In the genomic region with DNA sequence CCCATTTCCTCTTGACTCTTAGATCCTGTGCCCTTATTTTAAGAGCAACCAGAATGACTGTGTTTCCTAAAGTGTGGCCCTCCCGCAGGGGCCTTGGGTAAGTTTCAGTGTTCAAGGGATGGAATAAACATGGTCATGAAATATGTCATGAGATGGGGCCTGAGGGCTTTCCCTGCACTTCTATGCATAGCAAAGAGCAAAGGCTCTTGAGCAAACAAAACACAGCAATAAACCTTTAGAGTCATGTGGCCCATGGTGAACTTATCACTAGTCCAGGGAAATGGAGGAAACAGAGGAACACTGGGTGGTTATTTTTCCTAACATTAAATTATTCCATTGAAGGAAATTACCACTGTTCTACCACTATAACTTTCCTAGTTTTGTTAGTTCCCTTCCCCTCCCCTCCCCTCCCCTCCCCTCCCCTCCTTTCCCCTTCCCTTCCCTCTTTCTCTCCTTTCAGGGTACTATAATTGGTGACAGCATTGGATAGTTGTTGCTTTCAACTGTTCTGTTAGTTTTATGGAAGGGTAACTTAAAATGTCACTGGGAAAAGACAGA, we compare ENCODE assay signal across 22 cellular contexts.
DNase-seq lines count a peak whose midpoint lies in the region; ATAC-seq, FAIRE-seq and TF ChIP-seq lines count a peak whose summit lies in the region.
"Had no signal": no experiment of that assay in that cellular context is flagged by ENCODE, and none has a peak within 500 bp of the region (broad histone marks: within the 10 kb centered on the region; RNA-seq: fewer than 3 reads in every experiment).

No MANE protein-coding gene starts in this region.

- CTCF ChIA-PET in HepG2 (lab: Yijun Ruan, JAX; ENCODE audit: low intra/inter-chr PET ratio, low total read pairs) (no interaction called here), PC-3 (lab: Charles Lee) (no interaction called here)

- BruUV-seq in HepG2 (replicated peaks; lab: Mats Ljungman, UMichigan) = no TSS peak
- BruUV-seq in PC-3 (replicated peaks; lab: Mats Ljungman, UMichigan) = no TSS peak

- H3F3A ChIP-seq in PC-3 (ENCODE audit: low read length, unreplicated experiment) = no peaks in the 10 kb centered on the region

- H3K4me1 ChIP-seq in HepG2 (ENCODE audit: insufficient read depth, low read length) = peaks cover 5% of the 10 kb centered on the region; the same call in 1 of the 2 replicates
- H3K4me1 ChIP-seq in right lobe of liver = peaks cover 0 to 17% (median 8%) of the 10 kb centered on the region in 4 donors
- H3K4me1 ChIP-seq in PC-3 (ENCODE audit: insufficient read depth, low read length) = peaks cover 3% of the 10 kb centered on the region; the same call in 1 of the 2 replicates
- no peaks in the 10 kb centered on the region for H3K4me1 ChIP-seq in ascending aorta

- POLR2A ChIA-PET in HepG2 (lab: Yijun Ruan, JAX) = no interaction called here
- POLR2A ChIA-PET in PC-3 (lab: Charles Lee; ENCODE audit: unreplicated experiment) = no interaction called here

- H4K20me1 ChIP-seq in HepG2 (ENCODE audit: insufficient read depth, low read length) = no peaks in the 10 kb centered on the region
- H4K20me1 ChIP-seq in PC-3 (ENCODE audit: low read length) = no peaks in the 10 kb centered on the region

- no peak overlapping the region for H2AFZ ChIP-seq in HepG2 (ENCODE audit: low read length)
- H2AFZ ChIP-seq in PC-3 (ENCODE audit: low read length) = no peak overlapping the region

- H3K4me3 ChIP-seq in HepG2 (replicated peaks in 1 of 3; ENCODE audit: insufficient read depth in 1 of 3, low read depth in 2 of 3, low read length in 3 of 3) (no peak overlapping the region), right lobe of liver (no peak overlapping the region), PC-3 (ENCODE audit: low read length) (no peak overlapping the region), fibroblast of villous mesenchyme (ENCODE audit: low read depth, low read length) (no peak overlapping the region), ascending aorta (no peak overlapping the region), H7 (ENCODE audit: insufficient read depth, low read depth, low read length) (no peak overlapping the region)
- H3K4me3 ChIP-seq: SK-N-MC had no signal

- no peaks in the 10 kb centered on the region for H3K9me2 ChIP-seq in PC-3 (replicated peaks; ENCODE audit: low read length)

- no peak for TF ChIP-seq RAD21 in HepG2 (CRISPR knock-in tag; IDR thresholded peaks at IDR 0.05)

- in situ Hi-C loops in HepG2 (cut with HindIII; ENCODE audit: extremely low pct_ligation_motif_present, low pct_unique_long_range_greater_than_20kb) = no loop called here

- no peak for TF ChIP-seq EP300 in HepG2 (IDR thresholded peaks at IDR 0.05; ENCODE audit: low read depth in 2 of 2, low read length in 2 of 2)
- no peak for TF ChIP-seq EP300 in HepG2 (CRISPR knock-in tag; IDR thresholded peaks at IDR 0.05; ENCODE audit: borderline replicate concordance)

- DNase-seq in HepG2 (ENCODE audit: low spot score) (no peak), right lobe of liver (no peak), PC-3 (peak; percentile 17), fibroblast of villous mesenchyme (ENCODE audit: low read depth) (peak; percentile 63), renal cortical epithelial cell (ENCODE audit: low read depth) (peak; percentile 72), ascending aorta (ENCODE audit: low spot score in 2 of 2) (no peak), H7 (no peak)
- DNase-seq: CD4-positive, alpha-beta T cell; COR-L47; DMS 273 treated with DMSO at 0.1 percent for 48 hours; DMS79 treated with DMSO at 0.1 percent for 48 hours; GOT3; NCI-H1092 treated with DMSO at 0.1 percent for 48 hours; NCI-H146; NCI-H2029; NCI-H2227 treated with DMSO at 0.1 percent for 48 hours; NCI-H510A treated with DMSO at 0.1 percent for 48 hours; NCI-H774 had no signal

- FAIRE-seq in HepG2 (lab: Jason Lieb, UNC) = no peak
- FAIRE-seq: GM12891, RCC 7860 had no signal

- H3K79me2 ChIP-seq in HepG2 (ENCODE audit: insufficient read depth, low read length) (no peaks in the 10 kb centered on the region), PC-3 (ENCODE audit: low read length) (no peaks in the 10 kb centered on the region)

- H3K36me3 ChIP-seq in HepG2 (replicated peaks in 1 of 2; ENCODE audit: control insufficient read depth in 1 of 2, insufficient read depth in 2 of 2, low read length in 2 of 2) (no peaks in the 10 kb centered on the region), right lobe of liver (no peaks in the 10 kb centered on the region), PC-3 (ENCODE audit: low read depth, low read length) (no peaks in the 10 kb centered on the region), ascending aorta (no peaks in the 10 kb centered on the region), H7 (replicated peaks; ENCODE audit: control insufficient read depth, insufficient read depth, low read length) (no peaks in the 10 kb centered on the region)

- TF ChIP-seq CTCF in HepG2 (CRISPR knock-in tag; IDR thresholded peaks at IDR 0.05) (no peak), right lobe of liver (IDR thresholded peaks at IDR 0.05) (no peak), PC-3 (conservative IDR thresholded peaks at IDR 0.05; ENCODE audit: low read depth, low read length) (no peak), fibroblast of villous mesenchyme (IDR thresholded peaks at IDR 0.05; ENCODE audit: insufficient read depth, low read depth, low read length) (no peak), ascending aorta (IDR thresholded peaks at IDR 0.05) (no peak)

- ATAC-seq in HepG2 (no peak), right lobe of liver (no peak), PC-3 (no peak)

- peaks cover 1 to 11% of the 10 kb centered on the region in 2 experiments; a peak in 3 of 5 replicates for H3K27me3 ChIP-seq in HepG2 (ENCODE audit: control insufficient read depth in 1 of 2, insufficient read depth in 2 of 2, low read length in 2 of 2)
- H3K27me3 ChIP-seq in right lobe of liver = no peaks in the 10 kb centered on the region
- no peaks in the 10 kb centered on the region for H3K27me3 ChIP-seq in PC-3 (ENCODE audit: low read length)
- H3K27me3 ChIP-seq in ascending aorta = no peaks in the 10 kb centered on the region
- H3K27me3 ChIP-seq in H7 (ENCODE audit: control insufficient read depth, insufficient read depth, low read length) = no peaks in the 10 kb centered on the region

- H3K9me3 ChIP-seq in HepG2 (ENCODE audit: low read length) (no peaks in the 10 kb centered on the region), right lobe of liver (no peaks in the 10 kb centered on the region), PC-3 (ENCODE audit: low read length) (no peaks in the 10 kb centered on the region), ascending aorta (no peaks in the 10 kb centered on the region)

- intact Hi-C loops in HepG2 (cut with micrococcal nuclease; ENCODE audit: unreplicated experiment) (no loop called here), right lobe of liver (cut with DNase I) (no loop called here), PC-3 (cut with micrococcal nuclease) (no loop called here), ascending aorta (cut with DNase I) (no loop called here)

- TF ChIP-seq POLR2A in HepG2 (IDR thresholded peaks at IDR 0.05; ENCODE audit: insufficient read depth in 1 of 2, low read depth in 2 of 2, low read length in 2 of 2) = no peak
- no peak for TF ChIP-seq POLR2A in right lobe of liver (IDR thresholded peaks at IDR 0.05)

- H3K4me2 ChIP-seq in HepG2 (ENCODE audit: low read depth, low read length) (no peak overlapping the region), PC-3 (ENCODE audit: low read length) (no peak overlapping the region)
- H3K4me2 ChIP-seq: KMS-11 had no signal

- 0% methylated on average over 1 of the region's 1 CpG for WGBS in HepG2 (ENCODE audit: low lambda C conversion rate)
- 100% methylated on average over 1 of the region's 1 CpG for WGBS in right lobe of liver (ENCODE audit: insufficient coverage, low coverage, low lambda C conversion rate, missing lambda C conversion rate)

- H3K27ac ChIP-seq in HepG2 (ENCODE audit: extremely low read length, insufficient read depth, low read length) (no peak overlapping the region), right lobe of liver (no peak overlapping the region), PC-3 (ENCODE audit: low read length) (no peak overlapping the region), ascending aorta (no peak overlapping the region)
- H3K27ac ChIP-seq: KMS-11, SK-N-MC had no signal

- H3K9ac ChIP-seq in HepG2 (ENCODE audit: insufficient read depth, low read depth, low read length) = no peak overlapping the region
- H3K9ac ChIP-seq in PC-3 (ENCODE audit: low read length) = no peak overlapping the region
- H3K9ac ChIP-seq: KMS-11 had no signal

TF ChIP-seq in HepG2, 621 proteins besides CTCF, POLR2A, EP300 and RAD21:
- TF ChIP-seq HNRNPK (IDR thresholded peaks at IDR 0.05; ENCODE audit: low read depth, low read length, poor library complexity, severe bottlenecking) (peak; percentile 94), ZNF792 (CRISPR knock-in tag; IDR thresholded peaks at IDR 0.05) (no peak), MED13 (CRISPR knock-in tag; IDR thresholded peaks at IDR 0.05) (no peak), ZNF75D (CRISPR knock-in tag; IDR thresholded peaks at IDR 0.05; ENCODE audit: borderline replicate concordance) (no peak), ZNF879 (CRISPR knock-in tag; IDR thresholded peaks at IDR 0.05) (no peak), ONECUT2 (CRISPR knock-in tag; IDR thresholded peaks at IDR 0.05) (no peak), PCBP1 (IDR thresholded peaks at IDR 0.05; ENCODE audit: borderline replicate concordance, low read depth, low read length) (0 out of 2 replicates have a peak, but pooled peaks have one; percentile 65), CEBPG (CRISPR knock-in tag; IDR thresholded peaks at IDR 0.05) (no peak), ATF7 (IDR thresholded peaks at IDR 0.05) (no peak), ATF7 (CRISPR knock-in tag; IDR thresholded peaks at IDR 0.05) (no peak), ZSCAN21 (CRISPR knock-in tag; IDR thresholded peaks at IDR 0.05; ENCODE audit: borderline replicate concordance) (no peak), CBX5 (CRISPR knock-in tag; IDR thresholded peaks at IDR 0.05; ENCODE audit: borderline replicate concordance) (no peak)

Comparison
In these comparisons a context has a peak if more than half of its experiments do, and no peak if none do; other contexts are left out.
1. DNase-seq: peak in PC-3 (single experiment), fibroblast of villous mesenchyme (single experiment) and renal cortical epithelial cell (single experiment); none in HepG2 (single experiment), right lobe of liver (0 of 3), ascending aorta (0 of 2) and H7 (single experiment).